ENCODE assay signal across 25 cellular contexts in the genomic region with DNA sequence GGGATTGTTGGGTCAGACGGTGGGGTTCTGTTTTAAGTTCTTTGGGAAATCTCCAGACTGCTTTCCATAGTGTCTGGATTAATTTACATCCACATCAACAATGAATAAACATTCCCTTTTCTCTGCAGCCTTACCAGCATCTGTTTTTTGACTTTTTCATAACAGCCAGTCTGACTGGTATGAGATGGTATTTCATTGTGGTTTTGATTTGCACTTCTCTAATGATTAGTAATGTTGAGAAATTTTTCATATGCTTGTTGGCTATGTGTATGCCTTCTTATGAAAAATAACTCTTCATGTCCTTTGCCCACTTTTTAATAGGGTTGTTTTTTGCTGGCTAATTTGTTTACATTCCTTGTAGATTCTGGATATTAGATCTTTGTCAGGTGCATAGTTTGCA.
"Had no signal": no experiment of that assay in that cellular context is flagged by ENCODE, and none has a peak within 500 bp of the region (broad histone marks: within the 10 kb centered on the region; RNA-seq: fewer than 3 reads in every experiment).

No MANE protein-coding gene starts in this region.

- DNase-seq: dermis blood vessel endothelial cell; foreskin melanocyte; glutamatergic neuron; heart right ventricle; hippocampal formation; left cardiac atrium; left lung; naive thymus-derived CD8-positive, alpha-beta T cell; nephron progenitor cell; nucleus accumbens; stimulated activated CD4-positive, alpha-beta T cell treated with anti-CD3 and anti-CD28 coated beads, Interleukin-12 subunit alpha, Interleukin-12 subunit beta, amount 100 ng/mL, for 4 hours; stimulated activated CD4-positive, alpha-beta T cell treated with anti-CD3 and anti-CD28 coated beads, Interleukin-1b, Interleukin-23, amount 100 ng/mL, for 48 hours; stimulated activated CD4-positive, alpha-beta T cell treated with anti-CD3 and anti-CD28 coated beads, Interleukin-4, amount 100 ng/mL, for 1 hour; stimulated activated CD8-positive, alpha-beta memory T cell treated with anti-CD3 and anti-CD28 coated beads, Interleukin-4, amount 100 ng/mL, for 48 hours; stimulated activated naive CD4-positive, alpha-beta T cell; stomach; thyroid gland had no signal

- H3K36me3 ChIP-seq: heart right ventricle, left lung, prostate gland, right atrium auricular region, stomach, thyroid gland had no signal

- H3K4me1 ChIP-seq: heart right ventricle, left lung, prostate gland, right atrium auricular region, stomach, thyroid gland had no signal

- H3K27me3 Mint-ChIP-seq: type B pancreatic cell had no signal

- H3K4me3 ChIP-seq: coronary artery, heart right ventricle, left lung, prostate gland, right atrium auricular region, smooth muscle cell, stomach, thyroid gland had no signal

- H3K4me1 Mint-ChIP-seq: naive thymus-derived CD8-positive, alpha-beta T cell; nephron progenitor cell had no signal

- H3K27ac ChIP-seq: coronary artery, epithelial cell of prostate, heart right ventricle, left lung, prostate gland, right atrium auricular region, stomach, thyroid gland had no signal

- H3K4me3 Mint-ChIP-seq: naive thymus-derived CD8-positive, alpha-beta T cell; nephron progenitor cell; type B pancreatic cell had no signal

- H3K27ac Mint-ChIP-seq: naive thymus-derived CD8-positive, alpha-beta T cell; nephron progenitor cell; type B pancreatic cell had no signal

- ATAC-seq: esophagus mucosa; heart right ventricle; left cardiac atrium; left lung; naive thymus-derived CD8-positive, alpha-beta T cell; sciatic nerve had no signal

- H3K27me3 ChIP-seq: heart right ventricle, left lung, right atrium auricular region, stomach, thyroid gland had no signal
